ENCODE assay signal across 1 cellular context in the genomic region with DNA sequence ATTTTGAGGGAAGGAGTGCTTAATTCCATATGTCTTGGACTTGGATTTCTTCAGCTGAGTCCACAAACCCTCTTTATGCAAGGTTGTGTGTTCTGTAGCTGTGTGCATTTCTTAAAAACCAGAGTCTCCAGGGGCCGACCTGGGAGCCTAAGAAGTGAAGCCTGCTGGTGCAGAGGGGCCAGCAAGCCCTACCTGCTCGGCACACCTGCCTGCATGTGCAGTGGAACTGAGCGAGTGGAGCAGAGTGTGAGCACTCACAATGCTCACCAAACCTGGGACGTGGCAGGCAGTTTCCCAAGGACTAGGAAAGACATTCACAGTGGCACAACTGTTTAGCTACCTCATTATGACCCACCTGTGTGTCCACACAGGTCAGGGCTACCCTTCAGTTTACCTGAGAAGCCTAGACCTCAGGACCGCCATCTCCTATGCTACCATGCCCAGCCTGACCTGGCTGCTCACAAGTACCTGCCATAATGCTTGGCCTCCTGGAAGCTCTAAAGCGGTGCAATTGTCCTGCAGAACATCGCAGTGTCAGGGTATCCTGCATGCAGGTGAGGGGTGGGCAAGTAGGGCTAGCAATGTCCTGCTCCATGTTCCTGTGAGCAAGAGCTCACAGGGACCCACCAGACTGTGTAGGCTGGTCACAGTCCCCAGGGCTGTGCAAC.
TF ChIP-seq lines count a peak whose summit lies in the region.

No MANE protein-coding gene starts in this region.

TF ChIP-seq in K562, 482 proteins besides CTCF, POLR2A, EP300 and RAD21:
- no peak for TF ChIP-seq ZNF41 (CRISPR knock-in tag; conservative IDR thresholded peaks at IDR 0.05)
- no peak for TF ChIP-seq POLR3G (IDR thresholded peaks at IDR 0.05; ENCODE audit: extremely low read depth, insufficient read length, insufficient replicate concordance)
- TF ChIP-seq BDP1 (IDR thresholded peaks at IDR 0.05; ENCODE audit: insufficient read depth, insufficient read length): no peak
- TF ChIP-seq PCBP2 (IDR thresholded peaks at IDR 0.05; ENCODE audit: low read depth, low read length, poor library complexity, severe bottlenecking): no peak
- TF ChIP-seq NR1H2 (CRISPR knock-in tag; IDR thresholded peaks at IDR 0.05): no peak
- 0 out of 2 replicates have a peak, but pooled peaks have one; percentile 58 for TF ChIP-seq ZNF184 (CRISPR knock-in tag; IDR thresholded peaks at IDR 0.05)
- no peak for TF ChIP-seq NCOR1 (IDR thresholded peaks at IDR 0.05)
- peak; percentile 78 for TF ChIP-seq SETDB1 (IDR thresholded peaks at IDR 0.05; ENCODE audit: low read length)
- TF ChIP-seq, protein P1, sequence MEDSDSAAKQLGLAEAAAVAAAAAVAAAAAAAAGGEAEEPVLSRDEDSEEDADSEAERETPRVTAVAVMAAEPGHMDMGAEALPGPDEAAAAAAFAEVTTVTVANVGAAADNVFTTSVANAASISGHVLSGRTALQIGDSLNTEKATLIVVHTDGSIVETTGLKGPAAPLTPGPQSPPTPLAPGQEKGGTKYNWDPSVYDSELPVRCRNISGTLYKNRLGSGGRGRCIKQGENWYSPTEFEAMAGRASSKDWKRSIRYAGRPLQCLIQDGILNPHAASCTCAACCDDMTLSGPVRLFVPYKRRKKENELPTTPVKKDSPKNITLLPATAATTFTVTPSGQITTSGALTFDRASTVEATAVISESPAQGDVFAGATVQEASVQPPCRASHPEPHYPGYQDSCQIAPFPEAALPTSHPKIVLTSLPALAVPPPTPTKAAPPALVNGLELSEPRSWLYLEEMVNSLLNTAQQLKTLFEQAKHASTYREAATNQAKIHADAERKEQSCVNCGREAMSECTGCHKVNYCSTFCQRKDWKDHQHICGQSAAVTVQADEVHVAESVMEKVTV (CRISPR knock-in tag; IDR thresholded peaks at IDR 0.05): 0 out of 2 replicates have a peak, but pooled peaks have one; percentile 6
- TF ChIP-seq, protein P2, sequence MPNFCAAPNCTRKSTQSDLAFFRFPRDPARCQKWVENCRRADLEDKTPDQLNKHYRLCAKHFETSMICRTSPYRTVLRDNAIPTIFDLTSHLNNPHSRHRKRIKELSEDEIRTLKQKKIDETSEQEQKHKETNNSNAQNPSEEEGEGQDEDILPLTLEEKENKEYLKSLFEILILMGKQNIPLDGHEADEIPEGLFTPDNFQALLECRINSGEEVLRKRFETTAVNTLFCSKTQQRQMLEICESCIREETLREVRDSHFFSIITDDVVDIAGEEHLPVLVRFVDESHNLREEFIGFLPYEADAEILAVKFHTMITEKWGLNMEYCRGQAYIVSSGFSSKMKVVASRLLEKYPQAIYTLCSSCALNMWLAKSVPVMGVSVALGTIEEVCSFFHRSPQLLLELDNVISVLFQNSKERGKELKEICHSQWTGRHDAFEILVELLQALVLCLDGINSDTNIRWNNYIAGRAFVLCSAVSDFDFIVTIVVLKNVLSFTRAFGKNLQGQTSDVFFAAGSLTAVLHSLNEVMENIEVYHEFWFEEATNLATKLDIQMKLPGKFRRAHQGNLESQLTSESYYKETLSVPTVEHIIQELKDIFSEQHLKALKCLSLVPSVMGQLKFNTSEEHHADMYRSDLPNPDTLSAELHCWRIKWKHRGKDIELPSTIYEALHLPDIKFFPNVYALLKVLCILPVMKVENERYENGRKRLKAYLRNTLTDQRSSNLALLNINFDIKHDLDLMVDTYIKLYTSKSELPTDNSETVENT (CRISPR knock-in tag; IDR thresholded peaks at IDR 0.05): peak; percentile 42; the same call in 1 of the 2 replicates
- no peak for TF ChIP-seq FOXA1 (IDR thresholded peaks at IDR 0.05; ENCODE audit: borderline replicate concordance)
- TF ChIP-seq, protein P3, sequence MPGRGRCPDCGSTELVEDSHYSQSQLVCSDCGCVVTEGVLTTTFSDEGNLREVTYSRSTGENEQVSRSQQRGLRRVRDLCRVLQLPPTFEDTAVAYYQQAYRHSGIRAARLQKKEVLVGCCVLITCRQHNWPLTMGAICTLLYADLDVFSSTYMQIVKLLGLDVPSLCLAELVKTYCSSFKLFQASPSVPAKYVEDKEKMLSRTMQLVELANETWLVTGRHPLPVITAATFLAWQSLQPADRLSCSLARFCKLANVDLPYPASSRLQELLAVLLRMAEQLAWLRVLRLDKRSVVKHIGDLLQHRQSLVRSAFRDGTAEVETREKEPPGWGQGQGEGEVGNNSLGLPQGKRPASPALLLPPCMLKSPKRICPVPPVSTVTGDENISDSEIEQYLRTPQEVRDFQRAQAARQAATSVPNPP (IDR thresholded peaks at IDR 0.05; ENCODE audit: borderline replicate concordance, insufficient read depth, insufficient read length): no peak
- TF ChIP-seq NCOA6 (IDR thresholded peaks at IDR 0.05): no peak
- no peak for TF ChIP-seq ETV6 (IDR thresholded peaks at IDR 0.05; ENCODE audit: borderline replicate concordance in 1 of 2, low read depth in 2 of 2, low read length in 1 of 2)
- no peak for TF ChIP-seq ETV6 (CRISPR knock-in tag; IDR thresholded peaks at IDR 0.05; ENCODE audit: borderline replicate concordance)
- TF ChIP-seq, protein P4, sequence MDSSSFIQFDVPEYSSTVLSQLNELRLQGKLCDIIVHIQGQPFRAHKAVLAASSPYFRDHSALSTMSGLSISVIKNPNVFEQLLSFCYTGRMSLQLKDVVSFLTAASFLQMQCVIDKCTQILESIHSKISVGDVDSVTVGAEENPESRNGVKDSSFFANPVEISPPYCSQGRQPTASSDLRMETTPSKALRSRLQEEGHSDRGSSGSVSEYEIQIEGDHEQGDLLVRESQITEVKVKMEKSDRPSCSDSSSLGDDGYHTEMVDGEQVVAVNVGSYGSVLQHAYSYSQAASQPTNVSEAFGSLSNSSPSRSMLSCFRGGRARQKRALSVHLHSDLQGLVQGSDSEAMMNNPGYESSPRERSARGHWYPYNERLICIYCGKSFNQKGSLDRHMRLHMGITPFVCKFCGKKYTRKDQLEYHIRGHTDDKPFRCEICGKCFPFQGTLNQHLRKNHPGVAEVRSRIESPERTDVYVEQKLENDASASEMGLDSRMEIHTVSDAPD (CRISPR knock-in tag; IDR thresholded peaks at IDR 0.05): no peak
- TF ChIP-seq SUPT5H (IDR thresholded peaks at IDR 0.05): 0 out of 2 replicates have a peak, but pooled peaks have one; percentile 29
- peak; percentile 12 for TF ChIP-seq RBBP5 (IDR thresholded peaks at IDR 0.05; ENCODE audit: borderline replicate concordance, insufficient read depth, low read length, poor library complexity, severe bottlenecking)
- TF ChIP-seq RFX5 (IDR thresholded peaks at IDR 0.05; ENCODE audit: low read depth, low read length): no peak
- TF ChIP-seq ZNF780A (CRISPR knock-in tag; IDR thresholded peaks at IDR 0.05): no peak
- peak; percentile 64 for TF ChIP-seq CHD1 (IDR thresholded peaks at IDR 0.05; ENCODE audit: low read length)
- no peak for TF ChIP-seq SP2 (IDR thresholded peaks at IDR 0.05; ENCODE audit: extremely low read depth, low read depth, low read length, poor library complexity, severe bottlenecking)
- TF ChIP-seq, protein P5, sequence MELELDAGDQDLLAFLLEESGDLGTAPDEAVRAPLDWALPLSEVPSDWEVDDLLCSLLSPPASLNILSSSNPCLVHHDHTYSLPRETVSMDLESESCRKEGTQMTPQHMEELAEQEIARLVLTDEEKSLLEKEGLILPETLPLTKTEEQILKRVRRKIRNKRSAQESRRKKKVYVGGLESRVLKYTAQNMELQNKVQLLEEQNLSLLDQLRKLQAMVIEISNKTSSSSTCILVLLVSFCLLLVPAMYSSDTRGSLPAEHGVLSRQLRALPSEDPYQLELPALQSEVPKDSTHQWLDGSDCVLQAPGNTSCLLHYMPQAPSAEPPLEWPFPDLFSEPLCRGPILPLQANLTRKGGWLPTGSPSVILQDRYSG (tag; conservative IDR thresholded peaks at IDR 0.05; ENCODE audit: low read depth): no peak
- TF ChIP-seq, protein P6, sequence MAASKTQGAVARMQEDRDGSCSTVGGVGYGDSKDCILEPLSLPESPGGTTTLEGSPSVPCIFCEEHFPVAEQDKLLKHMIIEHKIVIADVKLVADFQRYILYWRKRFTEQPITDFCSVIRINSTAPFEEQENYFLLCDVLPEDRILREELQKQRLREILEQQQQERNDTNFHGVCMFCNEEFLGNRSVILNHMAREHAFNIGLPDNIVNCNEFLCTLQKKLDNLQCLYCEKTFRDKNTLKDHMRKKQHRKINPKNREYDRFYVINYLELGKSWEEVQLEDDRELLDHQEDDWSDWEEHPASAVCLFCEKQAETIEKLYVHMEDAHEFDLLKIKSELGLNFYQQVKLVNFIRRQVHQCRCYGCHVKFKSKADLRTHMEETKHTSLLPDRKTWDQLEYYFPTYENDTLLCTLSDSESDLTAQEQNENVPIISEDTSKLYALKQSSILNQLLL (CRISPR knock-in tag; IDR thresholded peaks at IDR 0.05; ENCODE audit: borderline replicate concordance): peak; percentile 45; the same call in 1 of the 2 replicates
- no peak for TF ChIP-seq ASH1L (IDR thresholded peaks at IDR 0.05; ENCODE audit: borderline replicate concordance, low read depth, partially characterized antibody)
- TF ChIP-seq, protein P7, sequence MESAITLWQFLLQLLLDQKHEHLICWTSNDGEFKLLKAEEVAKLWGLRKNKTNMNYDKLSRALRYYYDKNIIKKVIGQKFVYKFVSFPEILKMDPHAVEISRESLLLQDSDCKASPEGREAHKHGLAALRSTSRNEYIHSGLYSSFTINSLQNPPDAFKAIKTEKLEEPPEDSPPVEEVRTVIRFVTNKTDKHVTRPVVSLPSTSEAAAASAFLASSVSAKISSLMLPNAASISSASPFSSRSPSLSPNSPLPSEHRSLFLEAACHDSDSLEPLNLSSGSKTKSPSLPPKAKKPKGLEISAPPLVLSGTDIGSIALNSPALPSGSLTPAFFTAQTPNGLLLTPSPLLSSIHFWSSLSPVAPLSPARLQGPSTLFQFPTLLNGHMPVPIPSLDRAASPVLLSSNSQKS (CRISPR knock-in tag; IDR thresholded peaks at IDR 0.05): no peak
- TF ChIP-seq ZNF146 (CRISPR knock-in tag; IDR thresholded peaks at IDR 0.05; ENCODE audit: unreplicated experiment): no peak
- TF ChIP-seq NFIX (CRISPR knock-in tag; IDR thresholded peaks at IDR 0.05; ENCODE audit: low read depth): no peak
- no peak for TF ChIP-seq NCOA1 (IDR thresholded peaks at IDR 0.05; ENCODE audit: low read depth)
- TF ChIP-seq ETV1 (tag; conservative IDR thresholded peaks at IDR 0.05; ENCODE audit: low read depth): no peak
- TF ChIP-seq MYNN (IDR thresholded peaks at IDR 0.05): no peak
- peak; percentile 34; the same call in 1 of the 2 replicates for TF ChIP-seq MYNN (CRISPR knock-in tag; IDR thresholded peaks at IDR 0.05)
- TF ChIP-seq SRF (CRISPR knock-in tag; IDR thresholded peaks at IDR 0.05): no peak
- 0 out of 2 replicates have a peak, but pooled peaks have one; percentile 44 for TF ChIP-seq TAF15 (IDR thresholded peaks at IDR 0.05; ENCODE audit: low read depth, low read length)
- TF ChIP-seq NR4A1 (CRISPR knock-in tag; IDR thresholded peaks at IDR 0.05): 0 out of 2 replicates have a peak, but pooled peaks have one; percentile 65
- TF ChIP-seq NR4A1 (tag; IDR thresholded peaks at IDR 0.05): no peak
- no peak for TF ChIP-seq ETS2 (tag; IDR thresholded peaks at IDR 0.05; ENCODE audit: borderline replicate concordance, poor library complexity, severe bottlenecking)
- TF ChIP-seq SLC30A9 (CRISPR knock-in tag; IDR thresholded peaks at IDR 0.05): no peak
- TF ChIP-seq HSF4 (CRISPR knock-in tag; IDR thresholded peaks at IDR 0.05; ENCODE audit: borderline replicate concordance): 0 out of 2 replicates have a peak, but pooled peaks have one; percentile 8
- TF ChIP-seq ZNF12 (CRISPR knock-in tag; IDR thresholded peaks at IDR 0.05): no peak
- 0 out of 2 replicates have a peak, but pooled peaks have one; percentile 30 for TF ChIP-seq POLR2AphosphoS5 (IDR thresholded peaks at IDR 0.05; ENCODE audit: control insufficient read depth, insufficient read depth, low read depth, low read length)
- TF ChIP-seq ZFP30 (CRISPR knock-in tag; IDR thresholded peaks at IDR 0.05; ENCODE audit: borderline replicate concordance): 0 out of 2 replicates have a peak, but pooled peaks have one; percentile 6
- no peak for TF ChIP-seq ESRRA (IDR thresholded peaks at IDR 0.05; ENCODE audit: borderline replicate concordance, low read depth)
- no peak for TF ChIP-seq ZNF239 (CRISPR knock-in tag; IDR thresholded peaks at IDR 0.05)
- TF ChIP-seq ZNF77 (CRISPR knock-in tag; IDR thresholded peaks at IDR 0.05): 0 out of 2 replicates have a peak, but pooled peaks have one; percentile 38
- no peak for TF ChIP-seq HIVEP1 (CRISPR knock-in tag; IDR thresholded peaks at IDR 0.05)
- no peak for TF ChIP-seq NR2F6 (CRISPR knock-in tag; IDR thresholded peaks at IDR 0.05)
- TF ChIP-seq ZNF253 (CRISPR knock-in tag; conservative IDR thresholded peaks at IDR 0.05): no peak
- no peak for TF ChIP-seq ZC3H11A (IDR thresholded peaks at IDR 0.05; ENCODE audit: low read depth, low read length)
- TF ChIP-seq ZNF57 (CRISPR knock-in tag; IDR thresholded peaks at IDR 0.05): no peak
- TF ChIP-seq JUND (IDR thresholded peaks at IDR 0.05; ENCODE audit: borderline replicate concordance, low read depth, low read length): no peak
- no peak for TF ChIP-seq JUND (tag; IDR thresholded peaks at IDR 0.05; ENCODE audit: borderline replicate concordance, low read depth, low read length)
- TF ChIP-seq RFX7 (CRISPR knock-in tag; IDR thresholded peaks at IDR 0.05): no peak
- TF ChIP-seq ZBTB17 (CRISPR knock-in tag; IDR thresholded peaks at IDR 0.05): no peak
- no peak for TF ChIP-seq ZNF274 (IDR thresholded peaks at IDR 0.05; ENCODE audit: borderline replicate concordance, low read depth, low read length)
- peak; percentile 42; the same call in 1 of the 2 replicates for TF ChIP-seq POLR2AphosphoS2 (IDR thresholded peaks at IDR 0.05; ENCODE audit: low read length)
- TF ChIP-seq WHSC1 (IDR thresholded peaks at IDR 0.05; ENCODE audit: low read length): peak; percentile 87
- TF ChIP-seq KLF13 (tag; IDR thresholded peaks at IDR 0.05; ENCODE audit: borderline replicate concordance, low read depth): no peak
